16 cellular contexts compared by ENCODE assay signal in the genomic region with DNA sequence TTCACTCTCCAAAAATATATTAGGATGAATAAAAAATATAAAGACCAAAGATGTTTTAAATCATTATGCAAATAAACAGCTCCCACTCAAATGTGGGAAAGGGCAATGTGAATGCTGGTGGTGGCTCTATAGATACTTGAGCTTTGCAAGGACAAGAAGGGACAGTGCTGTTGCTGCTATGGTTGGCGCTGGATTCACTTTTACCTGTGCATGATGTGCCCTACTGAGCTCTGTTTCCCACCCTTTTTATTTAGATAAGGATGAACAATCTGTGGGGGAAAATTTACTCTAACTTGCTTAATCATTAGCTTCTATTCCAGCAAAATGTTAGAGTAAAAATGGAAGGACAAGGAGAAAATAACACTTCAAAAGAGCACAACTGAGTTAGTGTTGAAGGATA.
A peak's percentile ranks its signal among the peaks of the same experiment; 100 is the strongest.
DNase-seq lines count a peak whose midpoint lies in the region; ATAC-seq and TF ChIP-seq lines count a peak whose summit lies in the region.
"Had no signal": no experiment of that assay in that cellular context is flagged by ENCODE, and none has a peak within 500 bp of the region (broad histone marks: within the 10 kb centered on the region; RNA-seq: fewer than 3 reads in every experiment).

No MANE protein-coding gene starts in this region.

- H3K9me3 Mint-ChIP-seq in GM23338: peaks cover 25% of the 10 kb centered on the region
- H3K9me3 Mint-ChIP-seq in activated CD8-positive, alpha-beta T cell treated with anti-CD3 and anti-CD28 coated beads, Interleukin-2, amount 10 ng/mL, durations not matched to agents 7 days and 5 days (ENCODE audit: insufficient read depth): no peaks in the 10 kb centered on the region
- H3K9me3 Mint-ChIP-seq: CD8-positive, alpha-beta T cell had no signal

- H3K9ac ChIP-seq in PC-3 (ENCODE audit: low read length) (no peak overlapping the region), neural cell (ENCODE audit: low read length) (no peak overlapping the region)

- H3K9me3 ChIP-seq in PC-3 (ENCODE audit: low read length): no peaks in the 10 kb centered on the region
- H3K9me3 ChIP-seq in iPS DF 6.9 (ENCODE audit: control insufficient read depth, insufficient read depth, low read length): no peaks in the 10 kb centered on the region; the same call in 1 of the 2 replicates
- no peaks in the 10 kb centered on the region for H3K9me3 ChIP-seq in neural cell (ENCODE audit: low read length)
- no peaks in the 10 kb centered on the region for H3K9me3 ChIP-seq in right cardiac atrium (ENCODE audit: control insufficient read depth, low read length)
- no peaks in the 10 kb centered on the region for H3K9me3 ChIP-seq in body of pancreas

- H3K27me3 Mint-ChIP-seq in GM23338 (ENCODE audit: insufficient read depth, low read depth, poor library complexity): peaks cover 2% of the 10 kb centered on the region
- H3K27me3 Mint-ChIP-seq in activated CD8-positive, alpha-beta T cell treated with anti-CD3 and anti-CD28 coated beads, Interleukin-2, amount 10 ng/mL, durations not matched to agents 7 days and 5 days (ENCODE audit: low read depth): no peaks in the 10 kb centered on the region

- ATAC-seq in GM23338: peak; percentile 73
- no peak for ATAC-seq in PC-3
- no peak for ATAC-seq in activated CD8-positive, alpha-beta T cell treated with anti-CD3 and anti-CD28 coated beads, Interleukin-2, amount 10 ng/mL, durations not matched to agents 7 days and 5 days
- ATAC-seq in right cardiac atrium: no peak
- ATAC-seq in body of pancreas: no peak
- ATAC-seq: CD8-positive, alpha-beta T cell had no signal

- no peak for TF ChIP-seq CTCF in GM23338 (conservative IDR thresholded peaks at IDR 0.05; ENCODE audit: low read depth in 2 of 2)
- no peak for TF ChIP-seq CTCF in PC-3 (conservative IDR thresholded peaks at IDR 0.05; ENCODE audit: low read depth, low read length)
- TF ChIP-seq CTCF in neural cell (IDR thresholded peaks at IDR 0.05; ENCODE audit: poor library complexity, severe bottlenecking): no peak
- TF ChIP-seq CTCF in body of pancreas (IDR thresholded peaks at IDR 0.05): no peak

- no TSS peak for BruUV-seq in PC-3 (replicated peaks; lab: Mats Ljungman, UMichigan)

- TF ChIP-seq RAD21 in neural cell (conservative IDR thresholded peaks at IDR 0.05): no peak

- no CpG with 5 or more reads among the region's 1 CpG for WGBS in iPS DF 6.9 (ENCODE audit: insufficient coverage, insufficient read length)
- WGBS in right cardiac atrium: 74% methylated on average over 1 of the region's 1 CpG
- WGBS in body of pancreas, 2 donors: 87 to 96% methylated on average over 1 of the region's 1 CpG

- H3K36me3 Mint-ChIP-seq in GM23338 (ENCODE audit: low read depth): peaks cover 37% of the 10 kb centered on the region
- no peaks in the 10 kb centered on the region for H3K36me3 Mint-ChIP-seq in activated CD8-positive, alpha-beta T cell treated with anti-CD3 and anti-CD28 coated beads, Interleukin-2, amount 10 ng/mL, durations not matched to agents 7 days and 5 days (ENCODE audit: low read depth)
- H3K36me3 Mint-ChIP-seq: CD8-positive, alpha-beta T cell had no signal

- H3K36me3 ChIP-seq in GM23338 (ENCODE audit: insufficient read depth) (peaks cover 16% of the 10 kb centered on the region), PC-3 (ENCODE audit: low read depth, low read length) (no peaks in the 10 kb centered on the region), iPS DF 6.9 (ENCODE audit: control insufficient read depth, insufficient read depth, low read length) (no peaks in the 10 kb centered on the region), neural cell (ENCODE audit: insufficient read depth, low read length) (no peaks in the 10 kb centered on the region), body of pancreas (replicated peaks in 1 of 2; ENCODE audit: insufficient read depth in 1 of 2, low read depth in 2 of 2) (no peaks in the 10 kb centered on the region)

- TF ChIP-seq EP300 in neural cell (conservative IDR thresholded peaks at IDR 0.05; ENCODE audit: poor library complexity, severe bottlenecking): no peak

- H3K4me1 ChIP-seq in GM23338 (ENCODE audit: insufficient read depth) (peaks cover 45% of the 10 kb centered on the region), PC-3 (ENCODE audit: insufficient read depth, low read length) (no peaks in the 10 kb centered on the region), iPS DF 6.9 (ENCODE audit: control insufficient read depth, insufficient read depth, low read length) (peaks cover 3% of the 10 kb centered on the region; the same call in 1 of the 2 replicates), right cardiac atrium (ENCODE audit: control insufficient read depth, insufficient read depth, low read length) (no peaks in the 10 kb centered on the region), body of pancreas (no peaks in the 10 kb centered on the region)

- H3F3A ChIP-seq in GM23338 (replicated peaks; ENCODE audit: low read depth): no peaks in the 10 kb centered on the region; the same call in 1 of the 2 replicates
- no peaks in the 10 kb centered on the region for H3F3A ChIP-seq in PC-3 (ENCODE audit: low read length, unreplicated experiment)
- H3F3A ChIP-seq in neural cell (ENCODE audit: insufficient read depth, low read length, poor library complexity, severe bottlenecking): no peaks in the 10 kb centered on the region

- no peaks in the 10 kb centered on the region for H4K20me1 ChIP-seq in GM23338 (replicated peaks; ENCODE audit: insufficient read depth)
- no peaks in the 10 kb centered on the region for H4K20me1 ChIP-seq in PC-3 (ENCODE audit: low read length)
- no peaks in the 10 kb centered on the region for H4K20me1 ChIP-seq in neural cell (ENCODE audit: insufficient read depth)

- POLR2A ChIA-PET in PC-3 (lab: Charles Lee; ENCODE audit: unreplicated experiment): interaction anchor here (0.6 kb wide), 1 partner anchor 107 kb away, joined by 7 read pairs; no protein-coding TSS in a partner anchor
- POLR2A ChIA-PET in activated CD8-positive, alpha-beta T cell treated with anti-CD3 and anti-CD28 coated beads, Interleukin-2, amount 10 ng/mL, durations not matched to agents 7 days and 5 days (lab: Charles Lee): no interaction called here

- no peaks in the 10 kb centered on the region for H3K27me3 ChIP-seq in GM23338 (ENCODE audit: insufficient read depth)
- H3K27me3 ChIP-seq in PC-3 (ENCODE audit: low read length): no peaks in the 10 kb centered on the region
- H3K27me3 ChIP-seq in iPS DF 6.9 (ENCODE audit: control insufficient read depth, insufficient read depth, low read length): no peaks in the 10 kb centered on the region
- no peaks in the 10 kb centered on the region for H3K27me3 ChIP-seq in neural cell (ENCODE audit: insufficient read depth, low read depth, low read length)
- no peaks in the 10 kb centered on the region for H3K27me3 ChIP-seq in right cardiac atrium (ENCODE audit: control insufficient read depth, insufficient read depth)
- no peaks in the 10 kb centered on the region for H3K27me3 ChIP-seq in body of pancreas

- CTCF ChIA-PET in PC-3 (lab: Charles Lee): no interaction called here
- CTCF ChIA-PET in activated CD8-positive, alpha-beta T cell treated with anti-CD3 and anti-CD28 coated beads, Interleukin-2, amount 10 ng/mL, durations not matched to agents 7 days and 5 days (lab: Charles Lee): no interaction called here

- H2AFZ ChIP-seq in GM23338: no peak overlapping the region
- no peak overlapping the region for H2AFZ ChIP-seq in PC-3 (ENCODE audit: low read length)
- H2AFZ ChIP-seq in neural cell (ENCODE audit: low read depth, low read length): no peak overlapping the region

- DNase-seq in GM23338 (ENCODE audit: low spot score): peak; percentile 7
- DNase-seq in PC-3: no peak
- no peak for DNase-seq in iPS DF 6.9 (ENCODE audit: low read depth, low spot score)
- no peak for DNase-seq in activated CD8-positive, alpha-beta T cell treated with anti-CD3 and anti-CD28 coated beads, Interleukin-2, amount 10 ng/mL, durations not matched to agents 7 days and 5 days
- no peak for DNase-seq in NCI-H748 treated with DMSO at 0.1 percent for 48 hours (lab: John Stamatoyannopoulos, UW)
- DNase-seq in right cardiac atrium: no peak
- DNase-seq in body of pancreas: no peak
- DNase-seq: CD8-positive, alpha-beta T cell; COR-L47; DMS153; DMS79 treated with DMSO at 0.1 percent for 48 hours; EL; H7 had no signal

- peak overlapping the region; percentile 95 for H3K27ac ChIP-seq in GM23338 (ENCODE audit: low read depth)
- peak overlapping the region; percentile 11; the same call in 1 of the 2 replicates for H3K27ac ChIP-seq in PC-3 (ENCODE audit: low read length)
- peak overlapping the region; percentile 96 for H3K27ac ChIP-seq in iPS DF 6.9 (ENCODE audit: low read length)
- H3K27ac ChIP-seq in neural cell (ENCODE audit: low read length): no peak overlapping the region
- H3K27ac ChIP-seq in right cardiac atrium (ENCODE audit: low read length): no peak overlapping the region
- no peak overlapping the region for H3K27ac ChIP-seq in body of pancreas
- H3K27ac ChIP-seq: 22Rv1 had no signal

- H3K79me2 ChIP-seq in GM23338 (replicated peaks; ENCODE audit: insufficient read depth) (no peaks in the 10 kb centered on the region), PC-3 (ENCODE audit: low read length) (no peaks in the 10 kb centered on the region), neural cell (replicated peaks; ENCODE audit: insufficient read depth, low read length) (no peaks in the 10 kb centered on the region)

- peak overlapping the region; percentile 94 for H3K27ac Mint-ChIP-seq in GM23338
- no peak overlapping the region for H3K27ac Mint-ChIP-seq in activated CD8-positive, alpha-beta T cell treated with anti-CD3 and anti-CD28 coated beads, Interleukin-2, amount 10 ng/mL, durations not matched to agents 7 days and 5 days
- H3K27ac Mint-ChIP-seq: CD14-positive monocyte; CD8-positive, alpha-beta T cell had no signal

- TF ChIP-seq POLR2A in body of pancreas (IDR thresholded peaks at IDR 0.05): no peak

- H3K4me1 Mint-ChIP-seq in GM23338: peaks cover 50% of the 10 kb centered on the region
- no peaks in the 10 kb centered on the region for H3K4me1 Mint-ChIP-seq in activated CD8-positive, alpha-beta T cell treated with anti-CD3 and anti-CD28 coated beads, Interleukin-2, amount 10 ng/mL, durations not matched to agents 7 days and 5 days (ENCODE audit: low read depth)

- H3K4me3 ChIP-seq in GM23338 (peak overlapping the region; percentile 27), PC-3 (ENCODE audit: low read length) (no peak overlapping the region), iPS DF 6.9 (ENCODE audit: low read length) (no peak overlapping the region), neural cell (ENCODE audit: low read length) (peak overlapping the region; percentile 15), right cardiac atrium (ENCODE audit: low read length) (no peak overlapping the region), body of pancreas (no peak overlapping the region)

- no peak overlapping the region for H3K4me3 Mint-ChIP-seq in GM23338
- H3K4me3 Mint-ChIP-seq in activated CD8-positive, alpha-beta T cell treated with anti-CD3 and anti-CD28 coated beads, Interleukin-2, amount 10 ng/mL, durations not matched to agents 7 days and 5 days: no peak overlapping the region
- H3K4me3 Mint-ChIP-seq: CD14-positive monocyte; CD8-positive, alpha-beta T cell had no signal

- H3K9me2 ChIP-seq in GM23338 (ENCODE audit: insufficient read depth) (no peaks in the 10 kb centered on the region), PC-3 (replicated peaks; ENCODE audit: low read length) (no peaks in the 10 kb centered on the region), neural cell (ENCODE audit: insufficient read depth, low read length) (no peaks in the 10 kb centered on the region)

- intact Hi-C loops in PC-3 (cut with micrococcal nuclease) (loop anchor here (5.0 kb wide), 1 partner anchor 385 kb away; no protein-coding TSS in a partner anchor), right cardiac atrium (cut with DNase I) (no loop called here), body of pancreas (cut with DNase I) (no loop called here)

- peak overlapping the region; percentile 64 for H3K4me2 ChIP-seq in GM23338
- H3K4me2 ChIP-seq in PC-3 (ENCODE audit: low read length): no peak overlapping the region
- H3K4me2 ChIP-seq in neural cell (ENCODE audit: low read length): peak overlapping the region; percentile 46

Comparison
In these comparisons a context has a peak if more than half of its experiments do, and no peak if none do; other contexts are left out.
1. H3K27ac ChIP-seq: peak in GM23338 (single experiment), PC-3 (single experiment) and iPS DF 6.9 (single experiment); none in neural cell (single experiment), right cardiac atrium (single experiment) and body of pancreas (0 of 4).
2. H3K4me3 ChIP-seq: peak in GM23338 (single experiment) and neural cell (single experiment); none in PC-3 (single experiment), iPS DF 6.9 (single experiment), right cardiac atrium (single experiment) and body of pancreas (0 of 2).